Comparison of ENCODE assay signal across 10 cellular contexts in the genomic region with DNA sequence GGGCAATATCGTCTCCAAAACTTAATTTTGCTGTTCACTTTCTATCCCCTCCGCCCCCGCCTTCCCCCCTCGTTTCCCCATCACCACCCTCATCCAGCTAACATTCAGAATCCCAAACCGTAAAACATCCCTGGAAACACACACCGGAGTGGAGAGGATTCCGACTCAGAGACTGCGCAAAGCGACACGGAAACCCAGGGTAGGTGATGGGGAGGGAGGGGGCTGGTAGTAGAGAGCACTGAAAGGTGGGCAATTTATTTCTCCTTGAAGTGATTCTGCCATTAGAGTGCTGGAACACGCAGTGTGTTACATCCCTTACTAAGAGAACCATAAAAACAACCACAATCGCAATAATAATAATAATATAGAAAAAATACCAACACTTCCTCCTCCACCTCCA. TPM values are rescaled to one million over a fixed set of nuclear protein-coding genes. Genes with fewer than 3 reads are reported as not detected.
DNase-seq lines count a peak whose midpoint lies in the region; ATAC-seq and TF ChIP-seq lines count a peak whose summit lies in the region.
"Had no signal": no experiment of that assay in that cellular context is flagged by ENCODE, and none has a peak within 500 bp of the region (broad histone marks: within the 10 kb centered on the region; RNA-seq: fewer than 3 reads in every experiment).

No MANE protein-coding gene starts in this region.

- peak; percentile 50 for DNase-seq in NCI-H1105 treated with DMSO at 0.1 percent for 48 hours (lab: John Stamatoyannopoulos, UW)
- DNase-seq in NCI-H1105 (lab: John Stamatoyannopoulos, UW), result no peak
- DNase-seq in dorsolateral prefrontal cortex, result no peak
- no peak for DNase-seq in lower lobe of right lung
- no peak for DNase-seq in AG08395 (ENCODE audit: low spot score)
- no peak for DNase-seq in foreskin keratinocyte
- DNase-seq: stimulated activated CD4-positive, alpha-beta T cell treated with anti-CD3 and anti-CD28 coated beads, Interleukin-2, amount 100 ng/mL, for 24 hours had no signal

- peak overlapping the region; percentile 36 to 73 for H3K9ac ChIP-seq in stomach smooth muscle (ENCODE audit: low read length in 2 of 2)

- intact Hi-C loops in dorsolateral prefrontal cortex (cut with DNase I) (loop anchor here (5.0 to 10.0 kb wide), 2 partner anchors 757 to 759 kb away; no protein-coding TSS in a partner anchor), lower lobe of right lung (cut with DNase I) (no loop called here)

- H3K9me3 ChIP-seq in lower lobe of right lung (no peaks in the 10 kb centered on the region), stomach smooth muscle (ENCODE audit: control insufficient read depth in 2 of 2, low read length in 2 of 2) (no peaks in the 10 kb centered on the region)

- ATAC-seq in lower lobe of right lung (peak in 1 of 2 donors; percentile 30), foreskin keratinocyte (no peak), HG03175 (IDR thresholded peaks at IDR 0.05; ENCODE audit: unreplicated experiment) (no peak)
- ATAC-seq: HCT116 had no signal

- H3K4me3 ChIP-seq in dorsolateral prefrontal cortex (peak overlapping the region; percentile 33 to 80 (median 60)), lower lobe of right lung (peak overlapping the region; percentile 51), stomach smooth muscle (ENCODE audit: low read length in 2 of 2) (peak overlapping the region; percentile 65 to 79)

- peak overlapping the region in 24 of 59 donors; percentile 0 to 64 (median 34) for H3K27ac ChIP-seq in dorsolateral prefrontal cortex
- H3K27ac ChIP-seq in lower lobe of right lung, result no peak overlapping the region
- no peak overlapping the region for H3K27ac ChIP-seq in stomach smooth muscle (ENCODE audit: low read length)
- H3K27ac ChIP-seq in foreskin keratinocyte, result no peak overlapping the region

- H3K36me3 ChIP-seq in lower lobe of right lung, result no peaks in the 10 kb centered on the region
- no peaks in the 10 kb centered on the region for H3K36me3 ChIP-seq in stomach smooth muscle (ENCODE audit: control insufficient read depth in 2 of 2, insufficient read depth in 2 of 2, low read length in 2 of 2)

- H3K27me3 ChIP-seq in dorsolateral prefrontal cortex (peaks cover 0 to 21% (median 7%) of the 10 kb centered on the region in 45 donors), lower lobe of right lung (ENCODE audit: low read depth) (peaks cover 25% of the 10 kb centered on the region), stomach smooth muscle (ENCODE audit: control insufficient read depth in 1 of 2, insufficient read depth in 2 of 2, low read length in 2 of 2) (peaks cover 0 to 8% of the 10 kb centered on the region in 2 donors), foreskin keratinocyte (peaks cover 49% of the 10 kb centered on the region)

- no peak for TF ChIP-seq CTCF in dorsolateral prefrontal cortex (IDR thresholded peaks at IDR 0.05 in 54 of 56, conservative IDR thresholded peaks at IDR 0.05 in 2 of 56; ENCODE audit: low read depth in 1 of 56, partially characterized antibody in 56 of 56)
- TF ChIP-seq CTCF in lower lobe of right lung (IDR thresholded peaks at IDR 0.05), result no peak
- TF ChIP-seq CTCF in foreskin keratinocyte (conservative IDR thresholded peaks at IDR 0.05), result no peak

- no peaks in the 10 kb centered on the region for H3K4me1 ChIP-seq in lower lobe of right lung
- peaks cover 25% of the 10 kb centered on the region for H3K4me1 ChIP-seq in stomach smooth muscle (ENCODE audit: control insufficient read depth, insufficient read depth, low read length)
- no peaks in the 10 kb centered on the region for H3K4me1 ChIP-seq in foreskin keratinocyte

RNA-seq across cellular contexts. Expression of gene PCDH20, which starts 1.5 kb away (rescaled TPM):
- total RNA-seq in dorsolateral prefrontal cortex (10 to 100 TPM in 78 of 120 experiments, 1 to 10 TPM in 42; 2.8 to 21.0 (median 10.9) TPM), lower lobe of right lung (5.7 TPM), foreskin keratinocyte (0.03 TPM in 1 of 2 replicates, not detected in the other)
- not detected in 2 replicates for polyA plus RNA-seq in foreskin keratinocyte
